1 cellular context compared by ENCODE assay signal in genomic region chr10:93999401-93999851, GRCh38.
TF ChIP-seq lines count a peak whose summit lies in the region.

No MANE protein-coding gene starts in this region.

TF ChIP-seq in GM23338, 12 proteins besides CTCF, POLR2A, EP300 and RAD21 (continued from another document):
- no peak for TF ChIP-seq ZNF462 (CRISPR knock-in tag; IDR thresholded peaks at IDR 0.05)
- no peak for TF ChIP-seq JUNB (IDR thresholded peaks at IDR 0.05; ENCODE audit: unreplicated experiment)
- TF ChIP-seq ZNF114 (CRISPR knock-in tag; IDR thresholded peaks at IDR 0.05), result no peak
- TF ChIP-seq EZH2phosphoT487 (IDR thresholded peaks at IDR 0.05; ENCODE audit: unreplicated experiment), result no peak
